In the genomic region with DNA sequence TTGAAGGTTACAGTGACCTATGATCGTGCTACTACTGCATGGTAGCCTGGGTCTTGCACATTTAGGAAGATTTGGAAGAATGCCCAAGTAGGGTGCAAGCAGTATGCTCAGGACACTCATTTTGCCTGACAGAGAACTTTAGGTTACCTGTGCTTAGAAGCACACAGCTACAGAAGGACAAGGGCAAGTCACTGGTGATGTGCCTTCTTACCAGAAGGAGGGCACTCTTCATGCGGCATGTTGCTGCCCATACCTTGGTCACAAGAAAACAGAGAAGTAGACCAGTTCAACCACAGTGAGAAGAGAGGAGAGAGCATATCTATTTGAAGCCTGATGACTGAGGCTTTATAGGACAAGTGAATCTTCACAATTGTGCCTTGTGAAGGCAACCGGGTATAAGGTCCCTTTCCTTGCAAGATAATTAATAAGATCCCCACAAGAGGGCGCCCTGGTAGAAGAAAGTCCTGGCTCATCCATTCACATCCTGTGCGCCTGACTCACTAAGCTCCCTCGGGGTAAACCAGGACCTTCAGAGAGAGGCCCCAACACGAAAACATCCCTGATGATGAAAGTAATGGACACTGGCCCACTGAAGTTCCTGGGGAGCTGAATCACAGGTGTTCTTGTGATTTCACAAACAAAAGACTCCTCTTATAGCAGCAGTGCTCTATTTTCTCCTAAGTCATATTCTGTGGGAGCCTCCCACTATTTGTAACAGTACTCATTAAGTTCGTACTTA, we compare ENCODE assay signal across 8 cellular contexts. TPM values are rescaled to one million over a fixed set of nuclear protein-coding genes. Genes with fewer than 3 reads are reported as not detected.
A peak's percentile ranks its signal among the peaks of the same experiment; 100 is the strongest.
DNase-seq lines count a peak whose midpoint lies in the region; ATAC-seq and TF ChIP-seq lines count a peak whose summit lies in the region.

No MANE protein-coding gene starts in this region.

- no peak overlapping the region for H3K4me3 Mint-ChIP-seq in activated B cell treated with CpG ODN at 0.5 μM for 24 hours

- TF ChIP-seq CTCF in activated B cell treated with CpG ODN at 0.5 μM for 24 hours (IDR thresholded peaks at IDR 0.05), result peak; percentile 25

- H3K27me3 Mint-ChIP-seq in activated B cell treated with CpG ODN at 0.5 μM for 24 hours, result peaks cover 5% of the 10 kb centered on the region

- peaks cover 4% of the 10 kb centered on the region for H3K4me1 Mint-ChIP-seq in activated B cell treated with CpG ODN at 0.5 μM for 24 hours

- no peak overlapping the region for H3K27ac Mint-ChIP-seq in activated B cell treated with CpG ODN at 0.5 μM for 24 hours

- intact Hi-C loops in activated B cell treated with CpG ODN at 0.5 μM for 24 hours (cut with micrococcal nuclease), result loop anchor here (1.0 to 10.0 kb wide), 6 partner anchors 38 to 597 kb away; a partner anchor contains a TSS

- POLR2A ChIA-PET in activated B cell treated with CpG ODN at 0.5 μM for 24 hours (lab: Charles Lee), result interaction anchor here (0.6 kb wide), 1 partner anchor 206 kb away, joined by 14 read pairs; a partner anchor contains a TSS

- CTCF ChIA-PET in activated B cell treated with CpG ODN at 0.5 μM for 24 hours (lab: Charles Lee), result interaction anchor here (0.5 to 4.2 kb wide), 14 partner anchors 9 to 604 kb away, joined by 3 to 38 read pairs (median 3); no protein-coding TSS in a partner anchor

- ATAC-seq in GM18861 (IDR thresholded peaks at IDR 0.05; ENCODE audit: unreplicated experiment), result peak; percentile 86
- ATAC-seq in HG03066 (IDR thresholded peaks at IDR 0.05; ENCODE audit: low read depth, unreplicated experiment), result peak; percentile 85
- peak; percentile 76 for ATAC-seq in activated B cell treated with CpG ODN at 0.5 μM for 24 hours (ENCODE audit: low read depth)

- DNase-seq in AG08396 (ENCODE audit: low spot score), result peak; percentile 82
- DNase-seq in NCI-H2171 (lab: John Stamatoyannopoulos, UW), result peak; percentile 36
- DNase-seq in activated B cell treated with CpG ODN at 0.5 μM for 24 hours, result peak; percentile 27
- peak; percentile 63 for DNase-seq in central memory CD4-positive, alpha-beta T cell
- peak; percentile 95 for DNase-seq in kidney tubule cell (ENCODE audit: low spot score)
- peak; percentile 71 to 81 for DNase-seq in stimulated activated CD4-positive, alpha-beta T cell treated with anti-CD3 and anti-CD28 coated beads, Interleukin-2, amount 100 ng/mL, for 24 hours

- no peaks in the 10 kb centered on the region for H3K36me3 Mint-ChIP-seq in activated B cell treated with CpG ODN at 0.5 μM for 24 hours (ENCODE audit: low read depth)

- no peaks in the 10 kb centered on the region for H3K9me3 Mint-ChIP-seq in activated B cell treated with CpG ODN at 0.5 μM for 24 hours

RNA-seq across cellular contexts. Expression of a gene that starts 38.1 kb away (rescaled TPM):
- 32.2 and 40.3 TPM in 2 replicates for total RNA-seq in activated B cell treated with CpG ODN at 0.5 μM for 24 hours

Comparison
In these comparisons a context has a peak if more than half of its experiments do, and no peak if none do; other contexts are left out.
1. Peak in every context shown above with its lines: DNase-seq and ATAC-seq.
2. DNase-seq: peak in every context shown above with its lines; median percentile 95 in kidney tubule cell; 82 in AG08396; 76 in stimulated activated CD4-positive, alpha-beta T cell treated with anti-CD3 and anti-CD28 coated beads, Interleukin-2, amount 100 ng/mL, for 24 hours; 63 in central memory CD4-positive, alpha-beta T cell; 36 in NCI-H2171; 27 in activated B cell treated with CpG ODN at 0.5 μM for 24 hours.